2 cellular contexts compared by ENCODE assay signal in genomic region chr5:1422522-1422921, GRCh38. TPM values are rescaled to one million over a fixed set of nuclear protein-coding genes. Genes with fewer than 3 reads are reported as not detected.
"Had no signal": no experiment of that assay in that cellular context is flagged by ENCODE, and none has a peak within 500 bp of the region (broad histone marks: within the 10 kb centered on the region; RNA-seq: fewer than 3 reads in every experiment).

No MANE protein-coding gene starts in this region.

RNA-seq across cellular contexts. Expression of gene SLC6A3, which starts 22.7 kb away (rescaled TPM):
- total RNA-seq: HT-29 had no signal
- polyA plus RNA-seq: IgD-negative memory B cell had no signal
